In the genomic region with DNA sequence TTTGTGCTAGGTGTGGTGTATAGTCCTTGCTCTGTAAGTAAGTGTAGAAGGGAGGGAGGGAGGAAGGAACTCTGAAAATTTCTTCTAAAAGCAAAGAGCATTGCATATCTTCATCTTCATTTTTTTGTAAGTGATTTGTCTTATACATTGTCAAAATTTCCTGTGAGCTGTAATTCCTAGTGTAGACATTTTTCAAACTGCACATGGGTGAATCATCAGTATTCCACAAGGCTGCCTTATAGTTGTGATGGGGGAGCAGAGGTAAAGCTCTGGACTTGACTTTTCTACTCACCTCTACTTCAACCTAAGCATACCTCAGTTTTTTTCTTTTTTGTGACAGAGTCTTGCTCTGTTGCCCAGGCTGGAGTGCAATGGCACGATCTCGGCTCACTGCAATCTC, we compare ENCODE assay signal across 22 cellular contexts.
A peak's percentile ranks its signal among the peaks of the same experiment; 100 is the strongest.
DNase-seq lines count a peak whose midpoint lies in the region; ATAC-seq, FAIRE-seq and TF ChIP-seq lines count a peak whose summit lies in the region.
"Had no signal": no experiment of that assay in that cellular context is flagged by ENCODE, and none has a peak within 500 bp of the region (broad histone marks: within the 10 kb centered on the region; RNA-seq: fewer than 3 reads in every experiment).

No MANE protein-coding gene starts in this region.

- intact Hi-C loops in spleen (cut with DNase I; ENCODE audit: low total_unique reads) = no loop called here

- H3K9ac ChIP-seq in adipocyte (ENCODE audit: low read length) = no peak overlapping the region
- H3K9ac ChIP-seq: BLaER1 had no signal

- no peak overlapping the region for H3K27ac ChIP-seq in spleen
- H3K27ac ChIP-seq: BLaER1 had no signal

- H3K9me3 ChIP-seq in adipocyte (ENCODE audit: control insufficient read depth, low read length) (no peaks in the 10 kb centered on the region), spleen (no peaks in the 10 kb centered on the region)
- H3K9me3 ChIP-seq: BLaER1, Caco-2 had no signal

- no peak overlapping the region for H3K4me3 ChIP-seq in adipocyte (ENCODE audit: low read length)
- H3K4me3 ChIP-seq in spleen = no peak overlapping the region
- H3K4me3 ChIP-seq: BLaER1 had no signal

- TF ChIP-seq POLR2A in H54 (IDR thresholded peaks at IDR 0.05; ENCODE audit: low read depth, low read length) (no peak), spleen (IDR thresholded peaks at IDR 0.05) (no peak)

- H3K27me3 ChIP-seq in adipocyte (replicated peaks; ENCODE audit: control insufficient read depth, insufficient read depth, low read length) (no peaks in the 10 kb centered on the region), spleen (replicated peaks in 1 of 7) (no peaks in the 10 kb centered on the region)
- H3K27me3 ChIP-seq: BLaER1 had no signal

- no peak for DNase-seq in H54 (ENCODE audit: insufficient read length, low spot score)
- peak; percentile 12 for DNase-seq in adipocyte (ENCODE audit: low read depth)
- DNase-seq in iris pigment epithelial cell (ENCODE audit: low read depth) = peak; percentile 41
- DNase-seq in GM20000 (ENCODE audit: low spot score) = no peak
- no peak for DNase-seq in OCI-M1 (lab: John Stamatoyannopoulos, UW)
- no peak for DNase-seq in spleen
- DNase-seq: Caco-2; CD4-positive, alpha-beta T cell; DND-41; GDM1; H7; Karpas-422; MV-4-11; NCI-H1105 treated with DMSO at 0.1 percent for 48 hours; NCI-H2029 treated with DMSO at 0.1 percent for 48 hours; NCI-H2171; NCI-H524 treated with DMSO at 0.1 percent for 48 hours; Right ventricle myocardium superior; SW 1271 had no signal

- H3K36me3 ChIP-seq in adipocyte (ENCODE audit: control insufficient read depth, insufficient read depth, low read length, severe bottlenecking) = peaks cover 8% of the 10 kb centered on the region
- peaks cover 0 to 11% (median 0%) of the 10 kb centered on the region in 6 donors for H3K36me3 ChIP-seq in spleen

- 86 to 100% (median 98%) methylated on average over 2 of the region's 2 CpGs for WGBS in spleen, 5 donors

- H3K4me1 ChIP-seq in adipocyte (ENCODE audit: control insufficient read depth, insufficient read depth, low read length) = no peaks in the 10 kb centered on the region
- H3K4me1 ChIP-seq in spleen = no peaks in the 10 kb centered on the region
- H3K4me1 ChIP-seq: BLaER1, Caco-2 had no signal

- FAIRE-seq in H54 (lab: Jason Lieb, UNC) = peak; percentile 38
- FAIRE-seq: GM18507 had no signal

- TF ChIP-seq CTCF in GM20000 (IDR thresholded peaks at IDR 0.05; ENCODE audit: extremely low read depth, missing control alignments) = no peak
- TF ChIP-seq CTCF in spleen (IDR thresholded peaks at IDR 0.05 in 8 of 11, conservative IDR thresholded peaks at IDR 0.05 in 3 of 11) = no peak

- no peak for ATAC-seq in HG03378 (IDR thresholded peaks at IDR 0.05; ENCODE audit: unreplicated experiment)

Comparison
In these comparisons a context has a peak if more than half of its experiments do, and no peak if none do; other contexts are left out.
1. DNase-seq: peak in adipocyte (single experiment) and iris pigment epithelial cell (single experiment); none in H54 (single experiment), GM20000 (single experiment), OCI-M1 (single experiment) and spleen (single experiment).